16 cellular contexts compared by ENCODE assay signal in the genomic region with DNA sequence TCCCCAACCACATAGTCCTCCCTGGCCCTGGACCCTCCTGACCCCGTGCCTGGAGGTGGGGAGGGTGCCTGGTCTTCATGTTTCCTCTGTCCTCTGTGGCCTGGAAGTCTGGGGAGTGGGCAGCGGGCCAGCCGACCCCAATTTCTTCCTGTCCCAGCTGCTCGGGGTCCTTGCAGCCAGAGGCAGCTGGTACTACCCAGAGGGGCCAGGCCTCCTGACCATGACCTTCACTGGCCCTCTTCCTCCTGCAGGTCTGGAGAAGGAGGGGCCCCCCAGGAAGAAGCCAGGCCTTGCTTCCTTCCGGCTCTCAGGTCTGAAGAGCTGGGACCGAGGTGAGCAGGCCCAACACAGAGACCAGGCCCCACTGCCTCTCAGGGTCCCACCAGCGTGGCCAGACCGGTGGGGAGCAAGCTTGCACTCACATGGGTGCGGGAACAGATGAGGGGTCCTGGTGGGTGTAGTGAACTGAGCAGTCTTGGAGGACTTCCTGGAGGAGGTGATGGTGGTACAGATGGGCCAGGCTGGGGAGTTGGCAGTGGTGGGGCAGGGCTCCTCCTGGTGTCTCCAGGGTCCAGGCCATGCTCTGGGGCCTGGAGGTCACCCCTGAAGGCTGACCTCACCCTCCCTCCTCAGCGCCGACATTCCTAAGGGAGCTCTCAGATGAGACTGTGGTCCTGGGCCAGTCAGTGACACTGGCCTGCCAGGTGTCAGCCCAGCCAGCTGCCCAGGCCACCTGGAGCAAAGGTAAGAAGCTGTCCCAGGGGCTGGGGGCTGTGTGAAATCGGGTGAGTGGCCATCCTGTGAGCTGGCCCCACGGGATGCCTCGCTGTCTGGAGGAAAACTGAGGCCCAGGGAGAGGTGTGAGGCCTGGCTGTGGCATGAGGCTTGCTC. TPM values are rescaled to one million over a fixed set of nuclear protein-coding genes. Genes with fewer than 3 reads are reported as not detected.
A peak's percentile ranks its signal among the peaks of the same experiment; 100 is the strongest.
DNase-seq lines count a peak whose midpoint lies in the region; ATAC-seq lines count a peak whose summit lies in the region.
"Had no signal": no experiment of that assay in that cellular context is flagged by ENCODE, and none has a peak within 500 bp of the region (broad histone marks: within the 10 kb centered on the region; RNA-seq: fewer than 3 reads in every experiment).

No MANE protein-coding gene starts in this region.

- no peak overlapping the region for H3K4me3 ChIP-seq in ACC112 (ENCODE audit: low read depth, low read length)
- no peak overlapping the region for H3K4me3 ChIP-seq in adipocyte (ENCODE audit: low read length)

- H3K9me3 ChIP-seq in adipocyte (ENCODE audit: control insufficient read depth, low read length) = no peaks in the 10 kb centered on the region

- no peak overlapping the region for H2AFZ ChIP-seq in ACC112 (ENCODE audit: low read length, unreplicated experiment)
- H2AFZ ChIP-seq: parathyroid adenoma had no signal

- intact Hi-C loops in left cardiac atrium (cut with DNase I) (no loop called here), sciatic nerve (cut with DNase I) (no loop called here)

- H3K9ac ChIP-seq in adipocyte (ENCODE audit: low read length) = peak overlapping the region; percentile 12
- H3K9ac ChIP-seq: parathyroid adenoma had no signal

- H3K27me3 ChIP-seq in ACC112 (ENCODE audit: insufficient read depth, low read length) (no peaks in the 10 kb centered on the region), adipocyte (replicated peaks; ENCODE audit: control insufficient read depth, insufficient read depth, low read length) (peaks cover 39% of the 10 kb centered on the region)

- H3K4me1 ChIP-seq in ACC112 (ENCODE audit: control insufficient read depth, insufficient read depth, low read length, unreplicated experiment) (peaks cover 13% of the 10 kb centered on the region), adipocyte (ENCODE audit: control insufficient read depth, insufficient read depth, low read length) (peaks cover 12% of the 10 kb centered on the region)

- no peak for DNase-seq in adipocyte (ENCODE audit: low read depth)
- DNase-seq in left cardiac atrium = peak; percentile 24
- peak; percentile 64 for DNase-seq in sciatic nerve (ENCODE audit: low spot score)
- DNase-seq in CD1c-positive myeloid dendritic cell (ENCODE audit: extremely low spot score) = no peak
- DNase-seq in SIG-M5 treated with dmso at 0.1 percent for 504 hours (lab: John Stamatoyannopoulos, UW; ENCODE audit: unreplicated experiment) = no peak
- DNase-seq: activated B cell treated with CpG ODN at 0.5 μM for 24 hours; activated CD8-positive, alpha-beta T cell treated with anti-CD3 and anti-CD28 coated beads for 36 hours; COR-L47; NCI-H187; NCI-H446 treated with DMSO at 0.1 percent for 48 hours; SHP77; stimulated activated naive CD8-positive, alpha-beta T cell treated with anti-CD3 and anti-CD28 coated beads, Interleukin-15, Interleukin-2, amounts not matched to agents 100 U/mL and 50 U/mL, for 24 hours had no signal

- ATAC-seq in left cardiac atrium (no peak), sciatic nerve (no peak), GM21367 (IDR thresholded peaks at IDR 0.05; ENCODE audit: unreplicated experiment) (no peak), HG02981 (IDR thresholded peaks at IDR 0.05; ENCODE audit: unreplicated experiment) (no peak)
- ATAC-seq: activated CD8-positive, alpha-beta T cell treated with anti-CD3 and anti-CD28 coated beads for 36 hours; stimulated activated naive CD8-positive, alpha-beta T cell treated with anti-CD3 and anti-CD28 coated beads, Interleukin-15, Interleukin-2, amounts not matched to agents 100 U/mL and 50 U/mL, for 24 hours had no signal

- no peaks in the 10 kb centered on the region for H3K79me2 ChIP-seq in ACC112 (ENCODE audit: control insufficient read depth, insufficient read depth, low read length, unreplicated experiment)
- H3K79me2 ChIP-seq: parathyroid adenoma had no signal

- H3K27ac ChIP-seq in ACC112 (ENCODE audit: low read depth, low read length) = peak overlapping the region; percentile 60; the same call in 1 of the 2 replicates
- H3K27ac ChIP-seq: parathyroid adenoma had no signal

- H3K36me3 ChIP-seq in ACC112 (ENCODE audit: insufficient read depth, low read length) = no peaks in the 10 kb centered on the region
- H3K36me3 ChIP-seq in adipocyte (ENCODE audit: control insufficient read depth, insufficient read depth, low read length, severe bottlenecking) = no peaks in the 10 kb centered on the region

RNA-seq across cellular contexts. Expression of a gene that starts 32.7 kb away (rescaled TPM):
- total RNA-seq in left cardiac atrium (1 to 10 TPM; 9.0 to 9.5 TPM), sciatic nerve (18.1 TPM)

RNA-seq across cellular contexts. Expression of a gene that starts 42.7 kb away (rescaled TPM):
- total RNA-seq in left cardiac atrium = under 1 TPM; 0.42 to 0.88 TPM
- total RNA-seq in sciatic nerve = 1.2 TPM
- total RNA-seq: activated B cell treated with CpG ODN at 0.5 μM for 24 hours had no signal

Comparison
In these comparisons a context has a peak if more than half of its experiments do, and no peak if none do; other contexts are left out.
1. DNase-seq: peak in left cardiac atrium (single experiment) and sciatic nerve (single experiment); none in adipocyte (single experiment), CD1c-positive myeloid dendritic cell (single experiment) and SIG-M5 treated with dmso at 0.1 percent for 504 hours (single experiment).